Comparison of ENCODE assay signal across 10 cellular contexts in genomic region chr7:139774376-139774775, GRCh38. TPM values are rescaled to one million over a fixed set of nuclear protein-coding genes. Genes with fewer than 3 reads are reported as not detected.
DNase-seq lines count a peak whose midpoint lies in the region; FAIRE-seq and TF ChIP-seq lines count a peak whose summit lies in the region.
"Had no signal": no experiment of that assay in that cellular context is flagged by ENCODE, and none has a peak within 500 bp of the region (broad histone marks: within the 10 kb centered on the region; RNA-seq: fewer than 3 reads in every experiment).

No MANE protein-coding gene starts in this region.

- no peaks in the 10 kb centered on the region for H3K9me2 ChIP-seq in OCI-LY7 (ENCODE audit: insufficient read depth, low read length)

- peak overlapping the region; percentile 98 for H3K4me3 Mint-ChIP-seq in osteocyte (ENCODE audit: unreplicated experiment)

- no peak for TF ChIP-seq POLR2A in endothelial cell of umbilical vein (IDR thresholded peaks at IDR 0.05; ENCODE audit: low read depth, low read length)

- peaks cover 66% of the 10 kb centered on the region for H3K4me1 Mint-ChIP-seq in osteocyte (ENCODE audit: unreplicated experiment)

- no peak overlapping the region for H3K27ac ChIP-seq in endothelial cell of umbilical vein (ENCODE audit: insufficient read depth, low read depth, low read length)
- H3K27ac ChIP-seq in OCI-LY7 (ENCODE audit: low read depth, low read length, poor library complexity, severe bottlenecking) = no peak overlapping the region

- POLR2A ChIA-PET in endothelial cell of umbilical vein (lab: Charles Lee) (no interaction called here), OCI-LY7 (lab: Charles Lee) (no interaction called here), GM10248 (lab: Yijun Ruan, JAX) (no interaction called here)

- peaks cover 5% of the 10 kb centered on the region for H3K36me3 Mint-ChIP-seq in osteocyte (ENCODE audit: unreplicated experiment)

- H4K20me1 ChIP-seq in endothelial cell of umbilical vein (replicated peaks; ENCODE audit: control insufficient read depth, extremely low read depth, insufficient read depth, low read length) (no peaks in the 10 kb centered on the region), OCI-LY7 (ENCODE audit: insufficient read depth, low read length) (no peaks in the 10 kb centered on the region)

- H3K9me3 ChIP-seq in endothelial cell of umbilical vein (replicated peaks; ENCODE audit: control insufficient read depth, insufficient read depth, low read length) (no peaks in the 10 kb centered on the region), OCI-LY7 (ENCODE audit: low read length) (no peaks in the 10 kb centered on the region)

- CTCF ChIA-PET in endothelial cell of umbilical vein (lab: Charles Lee) = interaction anchor here (0.6 to 1.6 kb wide), 4 partner anchors 129 to 228 kb away, joined by 3 to 10 read pairs (median 4); no protein-coding TSS in a partner anchor
- CTCF ChIA-PET in OCI-LY7 (lab: Charles Lee; ENCODE audit: unreplicated experiment) = no interaction called here
- CTCF ChIA-PET in GM10248 (lab: Yijun Ruan, JAX) = interaction anchor here (1.4 to 1.5 kb wide), 2 partner anchors 10 to 56 kb away, joined by 4 to 5 read pairs; no protein-coding TSS in a partner anchor

- H3K27me3 Mint-ChIP-seq in osteocyte (ENCODE audit: unreplicated experiment) = no peaks in the 10 kb centered on the region

- peak overlapping the region; percentile 12 for H3K4me2 ChIP-seq in endothelial cell of umbilical vein (ENCODE audit: insufficient read depth, low read length)
- no peak overlapping the region for H3K4me2 ChIP-seq in OCI-LY7 (ENCODE audit: low read length)

- peak overlapping the region; percentile 97 for H3K27ac Mint-ChIP-seq in osteocyte (ENCODE audit: unreplicated experiment)

- intact Hi-C loops in endothelial cell of umbilical vein (cut with micrococcal nuclease) (no loop called here), OCI-LY7 (cut with micrococcal nuclease; ENCODE audit: unreplicated experiment) (loop anchor here (10.0 kb wide), 1 partner anchor 400 kb away; the partner anchor contains the start of gene KDM7A)

- peaks cover 25% of the 10 kb centered on the region for H3K4me1 ChIP-seq in endothelial cell of umbilical vein (ENCODE audit: control insufficient read depth, extremely low read depth, insufficient read depth, low read length)
- H3K4me1 ChIP-seq in OCI-LY7 (ENCODE audit: insufficient read depth, low read length, poor library complexity, severe bottlenecking) = peaks cover 23% of the 10 kb centered on the region

- peak; percentile 88 for DNase-seq in EL
- peak; percentile 84 for DNase-seq in RPMI7951 (ENCODE audit: low read depth)
- no peak for DNase-seq in endothelial cell of umbilical vein (ENCODE audit: low read depth, low spot score)
- DNase-seq in osteocyte (ENCODE audit: extremely low spot score, unreplicated experiment) = no peak
- no peak for DNase-seq in OCI-LY7 (ENCODE audit: low spot score)
- DNase-seq in C1 segment of cervical spinal cord (lab: John Stamatoyannopoulos, UW) = no peak
- DNase-seq in GM10248 (ENCODE audit: extremely low spot score) = no peak
- DNase-seq in NCI-H2171 treated with DMSO at 0.1 percent for 48 hours (lab: John Stamatoyannopoulos, UW) = no peak
- DNase-seq: head of caudate nucleus had no signal

- TF ChIP-seq CTCF in endothelial cell of umbilical vein (IDR thresholded peaks at IDR 0.05; ENCODE audit: extremely low read depth in 1 of 2, insufficient read depth in 1 of 2, low read depth in 1 of 2, low read length in 2 of 2) = no peak
- TF ChIP-seq CTCF in osteocyte (IDR thresholded peaks at IDR 0.05) = no peak
- no peak for TF ChIP-seq CTCF in OCI-LY7 (conservative IDR thresholded peaks at IDR 0.05; ENCODE audit: low read length)
- TF ChIP-seq CTCF in GM10248 (IDR thresholded peaks at IDR 0.05; ENCODE audit: control extremely low read depth, extremely low read depth, low read depth, missing control alignments) = no peak

- dilution Hi-C loops in endothelial cell of umbilical vein (cut with MboI; ENCODE audit: extremely low pct_ligation_motif_present, low sequenced_read_pairs) = no loop called here

- H2AFZ ChIP-seq in endothelial cell of umbilical vein (ENCODE audit: low read depth, low read length) = no peak overlapping the region
- no peak overlapping the region for H2AFZ ChIP-seq in OCI-LY7 (ENCODE audit: low read length)

- H3K9me3 Mint-ChIP-seq in osteocyte (ENCODE audit: unreplicated experiment) = no peaks in the 10 kb centered on the region

- peaks cover 82% of the 10 kb centered on the region for H3K79me2 ChIP-seq in endothelial cell of umbilical vein (ENCODE audit: control insufficient read depth, insufficient read depth, low read length)
- H3K79me2 ChIP-seq in OCI-LY7 (ENCODE audit: insufficient read depth, low read depth, low read length) = no peaks in the 10 kb centered on the region

- BruUV-seq in endothelial cell of umbilical vein (replicated peaks; lab: Mats Ljungman, UMichigan) (no TSS peak), OCI-LY7 (replicated peaks; lab: Mats Ljungman, UMichigan) (no TSS peak)

- H3K9ac ChIP-seq in endothelial cell of umbilical vein (replicated peaks; ENCODE audit: extremely low read depth, insufficient read depth, low read length) = no peak overlapping the region

- no peaks in the 10 kb centered on the region for H3K9me1 ChIP-seq in endothelial cell of umbilical vein (replicated peaks; ENCODE audit: control insufficient read depth, extremely low read depth, insufficient read depth, low read length)

- no peak for FAIRE-seq in endothelial cell of umbilical vein (lab: Jason Lieb, UNC)
- FAIRE-seq: GM12891 had no signal

- no peaks in the 10 kb centered on the region for H3K27me3 ChIP-seq in endothelial cell of umbilical vein (ENCODE audit: control insufficient read depth in 2 of 2, insufficient read depth in 2 of 2, low read length in 2 of 2)

- H3K4me3 ChIP-seq in endothelial cell of umbilical vein (replicated peaks in 1 of 3; ENCODE audit: insufficient read depth in 1 of 3, low read depth in 1 of 3, low read length in 3 of 3) = no peak overlapping the region
- no peak overlapping the region for H3K4me3 ChIP-seq in OCI-LY7 (ENCODE audit: low read depth, low read length, poor library complexity, severe bottlenecking)

- H3K36me3 ChIP-seq in endothelial cell of umbilical vein (ENCODE audit: control insufficient read depth in 2 of 2, extremely low read depth in 1 of 2, insufficient read depth in 2 of 2, low read length in 2 of 2) = peaks cover 0 to 2% of the 10 kb centered on the region in 2 experiments
- H3K36me3 ChIP-seq in OCI-LY7 (ENCODE audit: insufficient read depth, low read length) = no peaks in the 10 kb centered on the region

TF ChIP-seq in endothelial cell of umbilical vein, 7 proteins besides CTCF, POLR2A, EP300 and RAD21:
- TF ChIP-seq EZH2 (IDR thresholded peaks at IDR 0.05; ENCODE audit: borderline replicate concordance, low read depth, low read length, severe bottlenecking) (no peak), FOS (IDR thresholded peaks at IDR 0.05; ENCODE audit: borderline replicate concordance, insufficient read depth, low read length) (peak; percentile 52), GATA2 (IDR thresholded peaks at IDR 0.05; ENCODE audit: insufficient read depth, insufficient read length, low read depth, low read length) (peak; percentile 81)

RNA-seq across cellular contexts. Expression of gene HIPK2, which starts 3.4 kb away (rescaled TPM):
- 7.5 and 8.3 TPM in 2 replicates for total RNA-seq in RPMI7951 (2014; rRNA removed; shearing (Covaris generic))
- total RNA-seq in endothelial cell of umbilical vein (40.3 and 43.8 TPM in 2 replicates), osteocyte (90.8 and 96.9 TPM in 2 replicates), OCI-LY7 (2022) (7.9 and 10.3 TPM in 2 replicates)
- polyA plus RNA-seq in endothelial cell of umbilical vein = 8.9 and 9.0 TPM in 2 replicates
- polyA plus RNA-seq in endothelial cell of umbilical vein (2011; cell fraction: cytosol; rRNA removed) = 12.7 and 15.0 TPM in 2 replicates
- polyA plus RNA-seq in endothelial cell of umbilical vein (2011; cell fraction: nucleus; rRNA removed) = 23.5 and 25.3 TPM in 2 replicates
- polyA plus RNA-seq in endothelial cell of umbilical vein (2012) = 9.0 and 12.6 TPM in 2 replicates
- 28.5 and 31.7 TPM in 2 replicates for polyA minus RNA-seq in endothelial cell of umbilical vein
- 4.3 TPM for polyA minus RNA-seq in endothelial cell of umbilical vein (2011; cell fraction: cytosol; rRNA and poly(A)+ RNA removed)
- 32.3 and 33.9 TPM in 2 replicates for polyA minus RNA-seq in endothelial cell of umbilical vein (2011; cell fraction: nucleus; rRNA and poly(A)+ RNA removed)
- 5.9 and 6.2 TPM in 2 replicates for total RNA-seq in OCI-LY7 (2014; rRNA removed; shearing (Covaris generic))

RNA-seq across cellular contexts. Expression of gene TBXAS1, which starts 54.7 kb away (rescaled TPM):
- total RNA-seq in RPMI7951 (2014; rRNA removed; shearing (Covaris generic)) = 2.4 and 3.5 TPM in 2 replicates
- 2.3 and 4.3 TPM in 2 replicates for total RNA-seq in endothelial cell of umbilical vein
- 2.1 and 2.2 TPM in 2 replicates for polyA plus RNA-seq in endothelial cell of umbilical vein
- polyA plus RNA-seq in endothelial cell of umbilical vein (2011; cell fraction: cytosol; rRNA removed) = 1.9 and 3.3 TPM in 2 replicates
- 5.2 and 8.0 TPM in 2 replicates for polyA plus RNA-seq in endothelial cell of umbilical vein (2011; cell fraction: nucleus; rRNA removed)
- 3.3 and 4.4 TPM in 2 replicates for polyA plus RNA-seq in endothelial cell of umbilical vein (2012)
- polyA minus RNA-seq in endothelial cell of umbilical vein = 1.5 and 6.0 TPM in 2 replicates
- polyA minus RNA-seq in endothelial cell of umbilical vein (2011; cell fraction: cytosol; rRNA and poly(A)+ RNA removed) = not detected
- polyA minus RNA-seq in endothelial cell of umbilical vein (2011; cell fraction: nucleus; rRNA and poly(A)+ RNA removed) = 2.4 and 3.8 TPM in 2 replicates
- total RNA-seq in osteocyte = 2.9 and 3.5 TPM in 2 replicates
- total RNA-seq in OCI-LY7 (2014; rRNA removed; shearing (Covaris generic)) = not detected in 2 replicates
- total RNA-seq in OCI-LY7 (2022) = 0.86 TPM in 1 of 2 replicates, not detected in the other

Comparison
In these comparisons a context has a peak if more than half of its experiments do, and no peak if none do; other contexts are left out.
1. DNase-seq: peak in EL (single experiment) and RPMI7951 (single experiment); none in endothelial cell of umbilical vein (single experiment), osteocyte (single experiment), OCI-LY7 (single experiment), C1 segment of cervical spinal cord (0 of 14), GM10248 (single experiment) and NCI-H2171 treated with DMSO at 0.1 percent for 48 hours (single experiment).